In genomic region chr2:200455958-200456421, GRCh38 we compare ENCODE assay signal across 8 cellular contexts. TPM values are rescaled to one million over a fixed set of nuclear protein-coding genes. Genes with fewer than 3 reads are reported as not detected.
A peak's percentile ranks its signal among the peaks of the same experiment; 100 is the strongest.
DNase-seq lines count a peak whose midpoint lies in the region; ATAC-seq, FAIRE-seq and TF ChIP-seq lines count a peak whose summit lies in the region.

No MANE protein-coding gene starts in this region.

- H3K27me3 ChIP-seq in dorsolateral prefrontal cortex, result no peaks in the 10 kb centered on the region
- no peaks in the 10 kb centered on the region for H3K27me3 ChIP-seq in sigmoid colon

- H3K4me3 ChIP-seq in A549 (no peak overlapping the region), dorsolateral prefrontal cortex (no peak overlapping the region), sigmoid colon (no peak overlapping the region)

- peaks cover 18% of the 10 kb centered on the region for H3K4me1 ChIP-seq in A549
- peaks cover 0 to 16% (median 7%) of the 10 kb centered on the region in 4 donors for H3K4me1 ChIP-seq in sigmoid colon

- H3K27ac ChIP-seq in A549 (peak overlapping the region in 1 of 2 experiments; percentile 62; a peak in 3 of 6 replicates), dorsolateral prefrontal cortex (peak overlapping the region in 54 of 59 donors; percentile 3 to 89 (median 71)), substantia nigra (ENCODE audit: low read depth, low read length, poor library complexity, severe bottlenecking) (peak overlapping the region; percentile 69), sigmoid colon (no peak overlapping the region)

- peaks cover 0 to 21% (median 2%) of the 10 kb centered on the region in 4 donors for H3K36me3 ChIP-seq in sigmoid colon

- no peak for TF ChIP-seq RAD21 in A549 (conservative IDR thresholded peaks at IDR 0.05 in 1 of 2, IDR thresholded peaks at IDR 0.05 in 1 of 2)

- TF ChIP-seq CTCF in A549 (IDR thresholded peaks at IDR 0.05), result no peak
- TF ChIP-seq CTCF in dorsolateral prefrontal cortex (IDR thresholded peaks at IDR 0.05 in 54 of 56, conservative IDR thresholded peaks at IDR 0.05 in 2 of 56; ENCODE audit: low read depth in 1 of 56, partially characterized antibody in 56 of 56), result no peak
- TF ChIP-seq CTCF in sigmoid colon (IDR thresholded peaks at IDR 0.05), result no peak

- H3K9me3 ChIP-seq in A549 (no peaks in the 10 kb centered on the region), sigmoid colon (no peaks in the 10 kb centered on the region)

- intact Hi-C loops in dorsolateral prefrontal cortex (cut with DNase I), result loop anchor here in 1 of 2 donors (5.0 to 10.0 kb wide), 2 partner anchors 61 to 149 kb away; partner anchors contain the start of gene SPATS2L
- intact Hi-C loops in sigmoid colon (cut with DNase I), result no loop called here

- ATAC-seq in A549, result peak; percentile 13 to 26; a peak in 1 of 6 replicates
- peak; percentile 43 for ATAC-seq in GM19395 (IDR thresholded peaks at IDR 0.05; ENCODE audit: unreplicated experiment)
- ATAC-seq in HG03521 (IDR thresholded peaks at IDR 0.05; ENCODE audit: unreplicated experiment), result peak; percentile 29

- no peak for TF ChIP-seq EP300 in A549 (IDR thresholded peaks at IDR 0.05)
- TF ChIP-seq EP300 in sigmoid colon (IDR thresholded peaks at IDR 0.05), result no peak

- TF ChIP-seq POLR2A in A549 (IDR thresholded peaks at IDR 0.05; ENCODE audit: low read length) (no peak), sigmoid colon (IDR thresholded peaks at IDR 0.05) (no peak)

- POLR2A ChIA-PET in A549 (lab: Yijun Ruan, JAX), result no interaction called here

- CTCF ChIA-PET in A549 (lab: Yijun Ruan, JAX), result interaction anchor here (0.9 to 2.2 kb wide), 3 partner anchors 16 to 476 kb away, joined by 4 to 9 read pairs (median 7); no protein-coding TSS in a partner anchor

- no peak for FAIRE-seq in A549 (lab: Jason Lieb, UNC)

- WGBS in A549 (ENCODE audit: missing lambda C conversion rate), result 89% methylated on average over 4 of the region's 4 CpGs
- 58 to 87% methylated on average over 4 of the region's 4 CpGs for WGBS in sigmoid colon, 2 donors

- DNase-seq in A549 (ENCODE audit: low read depth in 1 of 2, low spot score in 1 of 2) (no peak), dorsolateral prefrontal cortex (no peak), substantia nigra (lab: John Stamatoyannopoulos, UW) (peak in 4 of 49 donors; percentile 22 to 39 (median 24)), NK-92 (lab: John Stamatoyannopoulos, UW; ENCODE audit: unreplicated experiment) (no peak), cerebellar nuclear complex (lab: John Stamatoyannopoulos, UW) (no peak), sigmoid colon (no peak)

- peak overlapping the region; percentile 60 for H3K4me2 ChIP-seq in A549

TF ChIP-seq in A549, 52 proteins besides CTCF, POLR2A, EP300 and RAD21:
- TF ChIP-seq GATA3 (IDR thresholded peaks at IDR 0.05; ENCODE audit: borderline replicate concordance) (no peak), CBX8 (IDR thresholded peaks at IDR 0.05) (no peak), RARB (CRISPR knock-in tag; IDR thresholded peaks at IDR 0.05) (no peak), PBX3 (IDR thresholded peaks at IDR 0.05) (no peak), NR3C1 (IDR thresholded peaks at IDR 0.05) (no peak), MAX (IDR thresholded peaks at IDR 0.05) (no peak), KDM5A (IDR thresholded peaks at IDR 0.05) (no peak), RFX5 (IDR thresholded peaks at IDR 0.05) (no peak), KDM1A (IDR thresholded peaks at IDR 0.05; ENCODE audit: low read depth) (no peak), E2F6 (IDR thresholded peaks at IDR 0.05; ENCODE audit: borderline replicate concordance, low read depth) (no peak), MAFK (IDR thresholded peaks at IDR 0.05; ENCODE audit: partially characterized antibody) (no peak), FOSL2 (IDR thresholded peaks at IDR 0.05) (no peak), FOSL2 (CRISPR knock-in tag; IDR thresholded peaks at IDR 0.05) (no peak), HOXB13 (CRISPR knock-in tag; IDR thresholded peaks at IDR 0.05; ENCODE audit: low read depth) (no peak), REST (IDR thresholded peaks at IDR 0.05) (no peak)
- TF ChIP-seq, protein P1, sequence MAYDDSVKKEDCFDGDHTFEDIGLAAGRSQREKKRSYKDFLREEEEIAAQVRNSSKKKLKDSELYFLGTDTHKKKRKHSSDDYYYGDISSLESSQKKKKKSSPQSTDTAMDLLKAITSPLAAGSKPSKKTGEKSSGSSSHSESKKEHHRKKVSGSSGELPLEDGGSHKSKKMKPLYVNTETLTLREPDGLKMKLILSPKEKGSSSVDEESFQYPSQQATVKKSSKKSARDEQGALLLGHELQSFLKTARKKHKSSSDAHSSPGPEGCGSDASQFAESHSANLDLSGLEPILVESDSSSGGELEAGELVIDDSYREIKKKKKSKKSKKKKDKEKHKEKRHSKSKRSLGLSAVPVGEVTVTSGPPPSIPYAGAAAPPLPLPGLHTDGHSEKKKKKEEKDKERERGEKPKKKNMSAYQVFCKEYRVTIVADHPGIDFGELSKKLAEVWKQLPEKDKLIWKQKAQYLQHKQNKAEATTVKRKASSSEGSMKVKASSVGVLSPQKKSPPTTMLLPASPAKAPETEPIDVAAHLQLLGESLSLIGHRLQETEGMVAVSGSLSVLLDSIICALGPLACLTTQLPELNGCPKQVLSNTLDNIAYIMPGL (CRISPR knock-in tag; IDR thresholded peaks at IDR 0.05; ENCODE audit: borderline replicate concordance), result no peak

RNA-seq across cellular contexts. Expression of gene KCTD18, which starts 53.9 kb away (rescaled TPM):
- polyA plus RNA-seq in A549 (2011; rRNA removed) (15.3 and 21.3 TPM in 2 replicates), A549 (2017; fragmentation: RNase III; extraction: RNeasy Plus Mini Kit Qiagen cat#74134 plus additional on column Dnase treatment) (9.7 to 12.6 TPM (median 12.2 TPM) in 3 replicates), sigmoid colon (10 to 100 TPM; 10.5 to 12.6 (median 12.0) TPM)
- polyA plus RNA-seq in A549 (2012; cell fraction: cytosol; rRNA removed), result 5.7 and 6.3 TPM in 2 replicates
- polyA plus RNA-seq in A549 (2012; cell fraction: nucleus; rRNA removed), result 4.0 and 4.7 TPM in 2 replicates
- polyA minus RNA-seq in A549 (2011; rRNA and poly(A)+ RNA removed), result 7.7 and 9.9 TPM in 2 replicates
- total RNA-seq in dorsolateral prefrontal cortex (10 to 100 TPM in 101 of 120 experiments, 1 to 10 TPM in 19; 8.4 to 19.0 (median 12.2) TPM), sigmoid colon (10 to 100 TPM; 18.1 to 33.9 (median 25.1) TPM)

Comparison
In these comparisons a context has a peak if more than half of its experiments do, and no peak if none do; other contexts are left out.
1. H3K27ac ChIP-seq: peak in dorsolateral prefrontal cortex (54 of 59) and substantia nigra (single experiment); none in sigmoid colon (0 of 4).
2. Peak in every context shown above with its lines, with median percentiles within 50 percentile points of each other: ATAC-seq.